ENCODE assay signal across 1 cellular context in the genomic region with DNA sequence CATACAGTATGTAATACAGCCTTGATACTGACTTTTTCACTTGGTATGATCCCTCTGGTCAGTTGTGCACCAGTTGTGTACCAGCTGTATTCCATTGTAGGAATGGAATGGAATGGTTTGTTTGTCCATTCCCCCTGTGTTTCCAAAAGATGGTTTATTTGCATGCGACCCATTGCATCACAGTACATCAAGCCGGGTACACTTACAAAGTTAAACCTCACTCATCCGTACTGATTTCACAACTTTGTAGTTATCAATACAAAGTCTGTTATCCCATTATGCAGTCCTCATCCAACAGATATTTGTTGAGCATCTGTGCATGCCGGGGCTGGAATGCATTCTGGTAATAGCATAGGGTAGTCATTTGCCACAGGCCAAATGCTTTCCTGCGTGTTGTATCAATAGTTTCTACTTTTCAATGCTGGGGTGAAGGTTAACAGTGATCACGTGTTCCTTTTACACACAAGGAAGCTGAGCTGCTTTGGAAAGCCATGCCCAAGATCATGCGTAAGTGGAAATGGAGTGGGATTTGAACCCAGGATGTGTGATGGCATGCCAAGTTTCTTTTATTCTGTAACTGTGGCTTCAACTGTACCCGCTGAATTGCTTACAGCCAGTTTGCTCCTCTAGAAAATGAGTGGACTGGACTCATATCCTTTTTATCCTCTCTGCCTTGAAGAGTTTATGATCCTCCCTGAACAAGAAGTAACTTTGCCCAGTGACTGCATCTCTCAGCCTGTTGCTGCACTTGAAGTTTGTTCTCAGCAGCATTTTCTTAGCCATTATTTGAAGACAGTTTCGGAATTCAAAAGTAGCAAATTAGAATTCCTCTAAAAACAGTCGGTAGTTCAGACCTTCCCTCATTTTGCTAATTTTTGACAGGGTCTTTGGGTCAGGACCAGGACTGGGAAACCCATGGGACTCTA.
TF ChIP-seq lines count a peak whose summit lies in the region.

No MANE protein-coding gene starts in this region.

TF ChIP-seq in HepG2, 621 proteins besides CTCF, POLR2A, EP300 and RAD21 (continued from another document and continues in another):
- TF ChIP-seq, protein P1, sequence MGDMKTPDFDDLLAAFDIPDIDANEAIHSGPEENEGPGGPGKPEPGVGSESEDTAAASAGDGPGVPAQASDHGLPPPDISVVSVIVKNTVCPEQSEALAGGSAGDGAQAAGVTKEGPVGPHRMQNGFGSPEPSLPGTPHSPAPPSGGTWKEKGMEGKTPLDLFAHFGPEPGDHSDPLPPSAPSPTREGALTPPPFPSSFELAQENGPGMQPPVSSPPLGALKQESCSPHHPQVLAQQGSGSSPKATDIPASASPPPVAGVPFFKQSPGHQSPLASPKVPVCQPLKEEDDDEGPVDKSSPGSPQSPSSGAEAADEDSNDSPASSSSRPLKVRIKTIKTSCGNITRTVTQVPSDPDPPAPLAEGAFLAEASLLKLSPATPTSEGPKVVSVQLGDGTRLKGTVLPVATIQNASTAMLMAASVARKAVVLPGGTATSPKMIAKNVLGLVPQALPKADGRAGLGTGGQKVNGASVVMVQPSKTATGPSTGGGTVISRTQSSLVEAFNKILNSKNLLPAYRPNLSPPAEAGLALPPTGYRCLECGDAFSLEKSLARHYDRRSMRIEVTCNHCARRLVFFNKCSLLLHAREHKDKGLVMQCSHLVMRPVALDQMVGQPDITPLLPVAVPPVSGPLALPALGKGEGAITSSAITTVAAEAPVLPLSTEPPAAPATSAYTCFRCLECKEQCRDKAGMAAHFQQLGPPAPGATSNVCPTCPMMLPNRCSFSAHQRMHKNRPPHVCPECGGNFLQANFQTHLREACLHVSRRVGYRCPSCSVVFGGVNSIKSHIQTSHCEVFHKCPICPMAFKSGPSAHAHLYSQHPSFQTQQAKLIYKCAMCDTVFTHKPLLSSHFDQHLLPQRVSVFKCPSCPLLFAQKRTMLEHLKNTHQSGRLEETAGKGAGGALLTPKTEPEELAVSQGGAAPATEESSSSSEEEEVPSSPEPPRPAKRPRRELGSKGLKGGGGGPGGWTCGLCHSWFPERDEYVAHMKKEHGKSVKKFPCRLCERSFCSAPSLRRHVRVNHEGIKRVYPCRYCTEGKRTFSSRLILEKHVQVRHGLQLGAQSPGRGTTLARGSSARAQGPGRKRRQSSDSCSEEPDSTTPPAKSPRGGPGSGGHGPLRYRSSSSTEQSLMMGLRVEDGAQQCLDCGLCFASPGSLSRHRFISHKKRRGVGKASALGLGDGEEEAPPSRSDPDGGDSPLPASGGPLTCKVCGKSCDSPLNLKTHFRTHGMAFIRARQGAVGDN (CRISPR knock-in tag; IDR thresholded peaks at IDR 0.05): no peak
- TF ChIP-seq, protein P2, sequence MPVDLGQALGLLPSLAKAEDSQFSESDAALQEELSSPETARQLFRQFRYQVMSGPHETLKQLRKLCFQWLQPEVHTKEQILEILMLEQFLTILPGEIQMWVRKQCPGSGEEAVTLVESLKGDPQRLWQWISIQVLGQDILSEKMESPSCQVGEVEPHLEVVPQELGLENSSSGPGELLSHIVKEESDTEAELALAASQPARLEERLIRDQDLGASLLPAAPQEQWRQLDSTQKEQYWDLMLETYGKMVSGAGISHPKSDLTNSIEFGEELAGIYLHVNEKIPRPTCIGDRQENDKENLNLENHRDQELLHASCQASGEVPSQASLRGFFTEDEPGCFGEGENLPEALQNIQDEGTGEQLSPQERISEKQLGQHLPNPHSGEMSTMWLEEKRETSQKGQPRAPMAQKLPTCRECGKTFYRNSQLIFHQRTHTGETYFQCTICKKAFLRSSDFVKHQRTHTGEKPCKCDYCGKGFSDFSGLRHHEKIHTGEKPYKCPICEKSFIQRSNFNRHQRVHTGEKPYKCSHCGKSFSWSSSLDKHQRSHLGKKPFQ (CRISPR knock-in tag; IDR thresholded peaks at IDR 0.05; ENCODE audit: insufficient replicate concordance): no peak
- TF ChIP-seq, protein P3, sequence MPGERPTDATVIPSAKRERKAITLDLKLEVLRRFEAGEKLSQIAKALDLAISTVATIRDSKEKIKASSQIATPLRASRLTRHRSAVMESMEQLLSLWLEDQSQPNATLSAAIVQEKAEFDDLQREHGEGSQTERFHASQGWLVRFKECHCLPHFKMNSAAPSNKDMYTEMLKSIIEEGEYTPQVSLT (CRISPR knock-in tag; IDR thresholded peaks at IDR 0.05; ENCODE audit: borderline replicate concordance, low read depth): no peak
- peak; percentile 71; the same call in 1 of the 2 replicates for TF ChIP-seq JUNB (CRISPR knock-in tag; IDR thresholded peaks at IDR 0.05; ENCODE audit: borderline replicate concordance)
- TF ChIP-seq RORA (CRISPR knock-in tag; IDR thresholded peaks at IDR 0.05): no peak
- peak; percentile 24; the same call in 1 of the 2 replicates for TF ChIP-seq TRIM24 (CRISPR knock-in tag; IDR thresholded peaks at IDR 0.05)
- TF ChIP-seq NFKBIZ (CRISPR knock-in tag; IDR thresholded peaks at IDR 0.05): peak; percentile 98
- no peak; the same call in 1 of the 2 replicates for TF ChIP-seq ZNF607 (CRISPR knock-in tag; IDR thresholded peaks at IDR 0.05; ENCODE audit: borderline replicate concordance)
- no peak for TF ChIP-seq ZNF776 (CRISPR knock-in tag; IDR thresholded peaks at IDR 0.05)
- TF ChIP-seq ZNF460 (CRISPR knock-in tag; IDR thresholded peaks at IDR 0.05; ENCODE audit: borderline replicate concordance): no peak; the same call in 1 of the 2 replicates
- TF ChIP-seq, protein P4, sequence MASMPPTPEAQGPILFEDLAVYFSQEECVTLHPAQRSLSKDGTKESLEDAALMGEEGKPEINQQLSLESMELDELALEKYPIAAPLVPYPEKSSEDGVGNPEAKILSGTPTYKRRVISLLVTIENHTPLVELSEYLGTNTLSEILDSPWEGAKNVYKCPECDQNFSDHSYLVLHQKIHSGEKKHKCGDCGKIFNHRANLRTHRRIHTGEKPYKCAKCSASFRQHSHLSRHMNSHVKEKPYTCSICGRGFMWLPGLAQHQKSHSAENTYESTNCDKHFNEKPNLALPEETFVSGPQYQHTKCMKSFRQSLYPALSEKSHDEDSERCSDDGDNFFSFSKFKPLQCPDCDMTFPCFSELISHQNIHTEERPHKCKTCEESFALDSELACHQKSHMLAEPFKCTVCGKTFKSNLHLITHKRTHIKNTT (CRISPR knock-in tag; IDR thresholded peaks at IDR 0.05): no peak
- TF ChIP-seq ZNF263 (CRISPR knock-in tag; IDR thresholded peaks at IDR 0.05): no peak
- TF ChIP-seq, protein P5, sequence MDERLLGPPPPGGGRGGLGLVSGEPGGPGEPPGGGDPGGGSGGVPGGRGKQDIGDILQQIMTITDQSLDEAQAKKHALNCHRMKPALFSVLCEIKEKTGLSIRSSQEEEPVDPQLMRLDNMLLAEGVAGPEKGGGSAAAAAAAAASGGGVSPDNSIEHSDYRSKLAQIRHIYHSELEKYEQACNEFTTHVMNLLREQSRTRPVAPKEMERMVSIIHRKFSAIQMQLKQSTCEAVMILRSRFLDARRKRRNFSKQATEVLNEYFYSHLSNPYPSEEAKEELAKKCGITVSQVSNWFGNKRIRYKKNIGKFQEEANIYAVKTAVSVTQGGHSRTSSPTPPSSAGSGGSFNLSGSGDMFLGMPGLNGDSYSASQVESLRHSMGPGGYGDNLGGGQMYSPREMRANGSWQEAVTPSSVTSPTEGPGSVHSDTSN (CRISPR knock-in tag; IDR thresholded peaks at IDR 0.05): no peak
- TF ChIP-seq, protein P6, sequence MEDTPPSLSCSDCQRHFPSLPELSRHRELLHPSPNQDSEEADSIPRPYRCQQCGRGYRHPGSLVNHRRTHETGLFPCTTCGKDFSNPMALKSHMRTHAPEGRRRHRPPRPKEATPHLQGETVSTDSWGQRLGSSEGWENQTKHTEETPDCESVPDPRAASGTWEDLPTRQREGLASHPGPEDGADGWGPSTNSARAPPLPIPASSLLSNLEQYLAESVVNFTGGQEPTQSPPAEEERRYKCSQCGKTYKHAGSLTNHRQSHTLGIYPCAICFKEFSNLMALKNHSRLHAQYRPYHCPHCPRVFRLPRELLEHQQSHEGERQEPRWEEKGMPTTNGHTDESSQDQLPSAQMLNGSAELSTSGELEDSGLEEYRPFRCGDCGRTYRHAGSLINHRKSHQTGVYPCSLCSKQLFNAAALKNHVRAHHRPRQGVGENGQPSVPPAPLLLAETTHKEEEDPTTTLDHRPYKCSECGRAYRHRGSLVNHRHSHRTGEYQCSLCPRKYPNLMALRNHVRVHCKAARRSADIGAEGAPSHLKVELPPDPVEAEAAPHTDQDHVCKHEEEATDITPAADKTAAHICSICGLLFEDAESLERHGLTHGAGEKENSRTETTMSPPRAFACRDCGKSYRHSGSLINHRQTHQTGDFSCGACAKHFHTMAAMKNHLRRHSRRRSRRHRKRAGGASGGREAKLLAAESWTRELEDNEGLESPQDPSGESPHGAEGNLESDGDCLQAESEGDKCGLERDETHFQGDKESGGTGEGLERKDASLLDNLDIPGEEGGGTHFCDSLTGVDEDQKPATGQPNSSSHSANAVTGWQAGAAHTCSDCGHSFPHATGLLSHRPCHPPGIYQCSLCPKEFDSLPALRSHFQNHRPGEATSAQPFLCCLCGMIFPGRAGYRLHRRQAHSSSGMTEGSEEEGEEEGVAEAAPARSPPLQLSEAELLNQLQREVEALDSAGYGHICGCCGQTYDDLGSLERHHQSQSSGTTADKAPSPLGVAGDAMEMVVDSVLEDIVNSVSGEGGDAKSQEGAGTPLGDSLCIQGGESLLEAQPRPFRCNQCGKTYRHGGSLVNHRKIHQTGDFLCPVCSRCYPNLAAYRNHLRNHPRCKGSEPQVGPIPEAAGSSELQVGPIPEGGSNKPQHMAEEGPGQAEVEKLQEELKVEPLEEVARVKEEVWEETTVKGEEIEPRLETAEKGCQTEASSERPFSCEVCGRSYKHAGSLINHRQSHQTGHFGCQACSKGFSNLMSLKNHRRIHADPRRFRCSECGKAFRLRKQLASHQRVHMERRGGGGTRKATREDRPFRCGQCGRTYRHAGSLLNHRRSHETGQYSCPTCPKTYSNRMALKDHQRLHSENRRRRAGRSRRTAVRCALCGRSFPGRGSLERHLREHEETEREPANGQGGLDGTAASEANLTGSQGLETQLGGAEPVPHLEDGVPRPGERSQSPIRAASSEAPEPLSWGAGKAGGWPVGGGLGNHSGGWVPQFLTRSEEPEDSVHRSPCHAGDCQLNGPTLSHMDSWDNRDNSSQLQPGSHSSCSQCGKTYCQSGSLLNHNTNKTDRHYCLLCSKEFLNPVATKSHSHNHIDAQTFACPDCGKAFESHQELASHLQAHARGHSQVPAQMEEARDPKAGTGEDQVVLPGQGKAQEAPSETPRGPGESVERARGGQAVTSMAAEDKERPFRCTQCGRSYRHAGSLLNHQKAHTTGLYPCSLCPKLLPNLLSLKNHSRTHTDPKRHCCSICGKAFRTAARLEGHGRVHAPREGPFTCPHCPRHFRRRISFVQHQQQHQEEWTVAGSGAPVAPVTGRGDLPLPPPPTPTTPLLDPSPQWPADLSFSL (CRISPR knock-in tag; IDR thresholded peaks at IDR 0.05): peak; percentile 87
- TF ChIP-seq, protein P7, sequence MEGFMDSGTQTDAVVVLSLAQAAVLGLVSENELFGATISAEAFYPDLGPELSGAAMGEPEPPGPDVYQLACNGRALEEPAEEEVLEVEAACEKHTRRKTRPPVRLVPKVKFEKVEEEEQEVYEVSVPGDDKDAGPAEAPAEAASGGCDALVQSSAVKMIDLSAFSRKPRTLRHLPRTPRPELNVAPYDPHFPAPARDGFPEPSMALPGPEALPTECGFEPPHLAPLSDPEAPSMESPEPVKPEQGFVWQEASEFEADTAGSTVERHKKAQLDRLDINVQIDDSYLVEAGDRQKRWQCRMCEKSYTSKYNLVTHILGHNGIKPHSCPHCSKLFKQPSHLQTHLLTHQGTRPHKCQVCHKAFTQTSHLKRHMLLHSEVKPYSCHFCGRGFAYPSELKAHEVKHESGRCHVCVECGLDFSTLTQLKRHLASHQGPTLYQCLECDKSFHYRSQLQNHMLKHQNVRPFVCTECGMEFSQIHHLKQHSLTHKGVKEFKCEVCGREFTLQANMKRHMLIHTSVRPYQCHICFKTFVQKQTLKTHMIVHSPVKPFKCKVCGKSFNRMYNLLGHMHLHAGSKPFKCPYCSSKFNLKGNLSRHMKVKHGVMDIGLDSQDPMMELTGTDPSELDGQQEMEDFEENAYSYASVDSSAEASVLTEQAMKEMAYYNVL (CRISPR knock-in tag; IDR thresholded peaks at IDR 0.05; ENCODE audit: borderline replicate concordance): peak; percentile 78; the same call in 1 of the 2 replicates
- TF ChIP-seq ZNF713 (CRISPR knock-in tag; IDR thresholded peaks at IDR 0.05): no peak
- TF ChIP-seq ZNF644 (CRISPR knock-in tag; IDR thresholded peaks at IDR 0.05; ENCODE audit: low read depth): peak; percentile 92
- no peak for TF ChIP-seq ZNF343 (CRISPR knock-in tag; IDR thresholded peaks at IDR 0.05)
- TF ChIP-seq, protein P8, sequence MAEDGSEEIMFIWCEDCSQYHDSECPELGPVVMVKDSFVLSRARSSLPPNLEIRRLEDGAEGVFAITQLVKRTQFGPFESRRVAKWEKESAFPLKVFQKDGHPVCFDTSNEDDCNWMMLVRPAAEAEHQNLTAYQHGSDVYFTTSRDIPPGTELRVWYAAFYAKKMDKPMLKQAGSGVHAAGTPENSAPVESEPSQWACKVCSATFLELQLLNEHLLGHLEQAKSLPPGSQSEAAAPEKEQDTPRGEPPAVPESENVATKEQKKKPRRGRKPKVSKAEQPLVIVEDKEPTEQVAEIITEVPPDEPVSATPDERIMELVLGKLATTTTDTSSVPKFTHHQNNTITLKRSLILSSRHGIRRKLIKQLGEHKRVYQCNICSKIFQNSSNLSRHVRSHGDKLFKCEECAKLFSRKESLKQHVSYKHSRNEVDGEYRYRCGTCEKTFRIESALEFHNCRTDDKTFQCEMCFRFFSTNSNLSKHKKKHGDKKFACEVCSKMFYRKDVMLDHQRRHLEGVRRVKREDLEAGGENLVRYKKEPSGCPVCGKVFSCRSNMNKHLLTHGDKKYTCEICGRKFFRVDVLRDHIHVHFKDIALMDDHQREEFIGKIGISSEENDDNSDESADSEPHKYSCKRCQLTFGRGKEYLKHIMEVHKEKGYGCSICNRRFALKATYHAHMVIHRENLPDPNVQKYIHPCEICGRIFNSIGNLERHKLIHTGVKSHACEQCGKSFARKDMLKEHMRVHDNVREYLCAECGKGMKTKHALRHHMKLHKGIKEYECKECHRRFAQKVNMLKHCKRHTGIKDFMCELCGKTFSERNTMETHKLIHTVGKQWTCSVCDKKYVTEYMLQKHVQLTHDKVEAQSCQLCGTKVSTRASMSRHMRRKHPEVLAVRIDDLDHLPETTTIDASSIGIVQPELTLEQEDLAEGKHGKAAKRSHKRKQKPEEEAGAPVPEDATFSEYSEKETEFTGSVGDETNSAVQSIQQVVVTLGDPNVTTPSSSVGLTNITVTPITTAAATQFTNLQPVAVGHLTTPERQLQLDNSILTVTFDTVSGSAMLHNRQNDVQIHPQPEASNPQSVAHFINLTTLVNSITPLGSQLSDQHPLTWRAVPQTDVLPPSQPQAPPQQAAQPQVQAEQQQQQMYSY (CRISPR knock-in tag; IDR thresholded peaks at IDR 0.05): peak; percentile 80
- peak; percentile 93; the same call in 1 of the 2 replicates for TF ChIP-seq MIER3 (CRISPR knock-in tag; IDR thresholded peaks at IDR 0.05; ENCODE audit: borderline replicate concordance)
- peak; percentile 99 for TF ChIP-seq CEBPG (CRISPR knock-in tag; IDR thresholded peaks at IDR 0.05)
- no peak for TF ChIP-seq ZBTB42 (CRISPR knock-in tag; IDR thresholded peaks at IDR 0.05)
- TF ChIP-seq RBM39 (IDR thresholded peaks at IDR 0.05; ENCODE audit: low read depth, low read length, poor library complexity, severe bottlenecking): no peak
- TF ChIP-seq GLI4 (CRISPR knock-in tag; IDR thresholded peaks at IDR 0.05; ENCODE audit: borderline replicate concordance): no peak
- TF ChIP-seq HOXA9 (CRISPR knock-in tag; IDR thresholded peaks at IDR 0.05; ENCODE audit: borderline replicate concordance): no peak; the same call in 1 of the 2 replicates
- TF ChIP-seq ZNF33B (CRISPR knock-in tag; IDR thresholded peaks at IDR 0.05): no peak
- peak; percentile 69; the same call in 1 of the 2 replicates for TF ChIP-seq AKAP8 (CRISPR knock-in tag; IDR thresholded peaks at IDR 0.05)
